8 cellular contexts compared by ENCODE assay signal in the genomic region with DNA sequence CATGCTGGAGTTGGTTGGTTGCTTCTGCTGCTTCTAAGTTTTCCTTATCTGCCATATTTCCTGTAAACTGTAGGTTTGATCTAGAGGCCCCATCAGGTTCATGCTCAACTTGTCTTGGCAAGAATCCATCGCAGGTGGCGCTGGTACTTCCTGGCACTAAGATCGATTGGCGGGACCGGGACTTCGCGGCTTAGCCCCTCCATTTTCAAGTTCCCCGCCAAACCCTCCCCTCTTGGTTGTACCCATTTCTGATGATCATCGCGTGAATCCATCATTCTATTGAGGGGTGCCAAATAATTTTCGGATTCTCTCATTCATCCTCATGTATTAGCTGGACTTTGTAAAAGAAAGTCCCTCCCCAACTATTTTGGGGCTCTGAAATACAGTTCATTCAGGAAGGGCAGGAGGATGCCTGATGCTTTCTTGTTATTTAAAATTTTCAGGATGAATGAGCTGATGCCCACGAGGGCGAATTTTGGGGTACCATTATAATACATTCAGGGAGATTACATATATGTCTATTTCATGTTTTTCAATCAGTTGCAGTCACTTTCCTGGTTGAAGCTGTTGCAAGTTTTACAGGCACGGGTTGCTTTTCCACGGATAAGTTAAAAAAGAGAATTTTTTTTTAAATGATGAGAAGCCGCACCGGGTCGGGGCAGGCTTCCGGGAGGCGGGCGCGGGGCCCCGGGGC. TPM values are rescaled to one million over a fixed set of nuclear protein-coding genes. Genes with fewer than 3 reads are reported as not detected.
A peak's percentile ranks its signal among the peaks of the same experiment; 100 is the strongest.
DNase-seq lines count a peak whose midpoint lies in the region; ATAC-seq and TF ChIP-seq lines count a peak whose summit lies in the region.

No MANE protein-coding gene starts in this region.

- intact Hi-C loops in lower leg skin (cut with DNase I; ENCODE audit: low total_unique reads) = no loop called here

- peak; percentile 88 for DNase-seq in NCI-H2196 treated with DMSO at 0.1 percent for 48 hours (lab: John Stamatoyannopoulos, UW; ENCODE audit: unreplicated experiment)
- peak in 42 of 61 donors; percentile 2 to 77 (median 26) for DNase-seq in caudate nucleus (lab: John Stamatoyannopoulos, UW)
- peak in 1 of 2 donors; percentile 27 for DNase-seq in lower leg skin (ENCODE audit: low spot score in 2 of 2)
- DNase-seq in stimulated activated CD8-positive, alpha-beta memory T cell treated with anti-CD3 and anti-CD28 coated beads, Interleukin-12 subunit alpha, Interleukin-12 subunit beta, amount 100 ng/mL, for 1 hour (ENCODE audit: low read depth) = peak; percentile 71

- peak overlapping the region; percentile 71 for H3K27ac ChIP-seq in VCaP
- H3K27ac ChIP-seq in caudate nucleus (ENCODE audit: low read depth, low read length) = no peak overlapping the region

- peak; percentile 72 for TF ChIP-seq CTCF in GM12873 (IDR thresholded peaks at IDR 0.05; ENCODE audit: insufficient read depth, low read depth, low read length, missing control alignments)
- TF ChIP-seq CTCF in VCaP (conservative IDR thresholded peaks at IDR 0.05) = peak; percentile 59
- no peak for TF ChIP-seq CTCF in lower leg skin (IDR thresholded peaks at IDR 0.05)

- ATAC-seq in HG02973 (IDR thresholded peaks at IDR 0.05; ENCODE audit: unreplicated experiment) = peak; percentile 31
- ATAC-seq in HG03469 (IDR thresholded peaks at IDR 0.05; ENCODE audit: unreplicated experiment) = no peak

- peak overlapping the region; percentile 9 for H3K4me3 ChIP-seq in lower leg skin (ENCODE audit: low read depth, poor library complexity, severe bottlenecking)

- no peak for TF ChIP-seq POLR2A in lower leg skin (IDR thresholded peaks at IDR 0.05)

- WGBS in lower leg skin, 2 donors = 1 to 2% methylated on average over 22 to 23 of the region's 23 CpGs

RNA-seq across cellular contexts. Expression of a gene that starts 0.4 kb away (rescaled TPM):
- 10 to 100 TPM in 2 of 4 donors, 1 to 10 TPM in 2; 6.7 to 19.2 (median 12.1) TPM for total RNA-seq in lower leg skin

RNA-seq across cellular contexts. Expression of a gene that starts 4.1 kb away (rescaled TPM):
- 10 to 100 TPM in 3 of 4 donors, 1 to 10 TPM in 1; 8.9 to 16.9 (median 13.5) TPM for total RNA-seq in lower leg skin

Comparison
In these comparisons a context has a peak if more than half of its experiments do, and no peak if none do; other contexts are left out.
1. CTCF ChIP-seq: peak in GM12873 (single experiment) and VCaP (single experiment); none in lower leg skin (0 of 3).